ENCODE assay signal across 9 cellular contexts in the genomic region with DNA sequence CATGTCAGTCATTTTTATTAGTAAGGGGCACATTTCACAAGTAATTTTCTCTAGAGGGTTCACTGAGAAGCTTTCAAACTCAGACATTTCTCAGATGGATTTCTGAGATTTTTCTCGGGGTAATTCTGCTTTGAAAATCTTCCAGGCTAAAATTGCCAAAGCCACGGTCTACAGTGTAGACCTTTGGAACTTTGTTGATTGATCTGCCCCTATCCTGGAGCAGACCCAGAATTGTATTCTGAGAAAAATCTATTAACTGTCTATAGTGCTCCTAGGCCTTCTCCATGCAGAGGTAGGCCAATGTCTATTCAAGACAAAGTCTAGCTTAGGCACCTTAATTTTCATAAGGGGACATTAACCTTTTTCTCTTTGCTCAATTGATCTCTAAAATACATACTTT.
"Had no signal": no experiment of that assay in that cellular context is flagged by ENCODE, and none has a peak within 500 bp of the region (broad histone marks: within the 10 kb centered on the region; RNA-seq: fewer than 3 reads in every experiment).

No MANE protein-coding gene starts in this region.

- H3K4me2 ChIP-seq: GM23338 had no signal

- FAIRE-seq: H1, H54, K562 had no signal

- H2AFZ ChIP-seq: GM23338 had no signal

- ATAC-seq: GM23338, K562 had no signal

- H3K27ac Mint-ChIP-seq: GM23338, H9 had no signal

- DNase-seq: H9, HCEC 1CT, IMR-90, KG1 had no signal

- H3K4me3 ChIP-seq: GM23338, K562 had no signal

- H3K27ac ChIP-seq: HL-60 had no signal

- H3K4me3 Mint-ChIP-seq: GM23338, H9 had no signal
